ENCODE assay signal across 18 cellular contexts in genomic region chr1:211638246-211638645, GRCh38. TPM values are rescaled to one million over a fixed set of nuclear protein-coding genes. Genes with fewer than 3 reads are reported as not detected.
"Had no signal": no experiment of that assay in that cellular context is flagged by ENCODE, and none has a peak within 500 bp of the region (broad histone marks: within the 10 kb centered on the region; RNA-seq: fewer than 3 reads in every experiment).

No MANE protein-coding gene starts in this region.

- H3K27ac ChIP-seq: esophagus muscularis mucosa, gastrocnemius medialis, prostate gland, upper lobe of left lung had no signal

- H3K27ac Mint-ChIP-seq: activated naive CD4-positive, alpha-beta T cell treated with anti-CD3 and anti-CD28 coated beads, Interleukin-2, amount 50 U/mL, for 24 hours; brain; naive thymus-derived CD4-positive, alpha-beta T cell; T-helper 1 cell treated with Interleukin-12 subunit alpha and Interleukin-12 subunit beta and Interleukin-4 antibody, amounts not matched to agents 30 μg/mL and 1 μg/mL, for 36 hours; WTC11 had no signal

- H3K36me3 Mint-ChIP-seq: activated naive CD4-positive, alpha-beta T cell treated with anti-CD3 and anti-CD28 coated beads, Interleukin-2, amount 50 U/mL, for 24 hours; brain; naive thymus-derived CD4-positive, alpha-beta T cell; WTC11 had no signal

- ATAC-seq: gastrocnemius medialis; naive thymus-derived CD4-positive, alpha-beta T cell; WTC11 had no signal

- H3K27me3 Mint-ChIP-seq: activated naive CD4-positive, alpha-beta T cell treated with anti-CD3 and anti-CD28 coated beads, Interleukin-2, amount 50 U/mL, for 24 hours had no signal

- H3K9me3 Mint-ChIP-seq: activated naive CD4-positive, alpha-beta T cell treated with anti-CD3 and anti-CD28 coated beads, Interleukin-2, amount 50 U/mL, for 24 hours; naive thymus-derived CD4-positive, alpha-beta T cell; T-helper 1 cell treated with Interleukin-12 subunit alpha and Interleukin-12 subunit beta and Interleukin-4 antibody, amounts not matched to agents 30 μg/mL and 1 μg/mL, for 36 hours; WTC11 had no signal

- DNase-seq: activated CD4-positive, alpha-beta T cell treated with anti-CD3 and anti-CD28 coated beads, Interleukin-2, amount 50 U/mL, for 4 hours; activated CD8-positive, alpha-beta memory T cell treated with anti-CD3 and anti-CD28 coated beads for 24 hours; activated gamma-delta T cell treated with Interleukin-2 at 50 U/mL for 16 hours; caudate nucleus; effector memory CD4-positive, alpha-beta T cell; gastrocnemius medialis; naive thymus-derived CD4-positive, alpha-beta T cell; stimulated activated CD4-positive, alpha-beta T cell treated with anti-CD3 and anti-CD28 coated beads, Interleukin-4, amount 100 ng/mL, for 24 hours; stimulated activated naive CD4-positive, alpha-beta T cell treated with Interleukin-2 at 50 U/mL for 16 hours; T1000; upper lobe of left lung had no signal

- H3K4me3 ChIP-seq: esophagus muscularis mucosa, gastrocnemius medialis, prostate gland, upper lobe of left lung had no signal

- H3K4me1 ChIP-seq: gastrocnemius medialis, upper lobe of left lung had no signal

- FAIRE-seq: islet of Langerhans had no signal

- H3K27me3 ChIP-seq: esophagus muscularis mucosa, gastrocnemius medialis, upper lobe of left lung had no signal

- H3K36me3 ChIP-seq: esophagus muscularis mucosa, gastrocnemius medialis, prostate gland, upper lobe of left lung had no signal

- H3K4me3 Mint-ChIP-seq: activated naive CD4-positive, alpha-beta T cell treated with anti-CD3 and anti-CD28 coated beads, Interleukin-2, amount 50 U/mL, for 24 hours; brain; naive thymus-derived CD4-positive, alpha-beta T cell; T-helper 1 cell treated with Interleukin-12 subunit alpha and Interleukin-12 subunit beta and Interleukin-4 antibody, amounts not matched to agents 30 μg/mL and 1 μg/mL, for 36 hours; WTC11 had no signal

RNA-seq across cellular contexts. Expression of gene NEK2, which starts 37.2 kb away (rescaled TPM):
- total RNA-seq: esophagus muscularis mucosa, gastrocnemius medialis had no signal
